Comparison of ENCODE assay signal across 16 cellular contexts in genomic region chr2:45974762-45975408, GRCh38.
A peak's percentile ranks its signal among the peaks of the same experiment; 100 is the strongest.
DNase-seq lines count a peak whose midpoint lies in the region; ATAC-seq and TF ChIP-seq lines count a peak whose summit lies in the region.
"Had no signal": no experiment of that assay in that cellular context is flagged by ENCODE, and none has a peak within 500 bp of the region (broad histone marks: within the 10 kb centered on the region; RNA-seq: fewer than 3 reads in every experiment).

No MANE protein-coding gene starts in this region.

- H3K4me3 ChIP-seq in GM12865 (ENCODE audit: low read depth, low read length) = no peak overlapping the region
- H3K4me3 ChIP-seq in CD8-positive, alpha-beta T cell (ENCODE audit: low read depth, low read length) = no peak overlapping the region
- H3K4me3 ChIP-seq: MG63, pancreas had no signal

- H3K27me3 ChIP-seq in CD8-positive, alpha-beta T cell (ENCODE audit: insufficient read depth, low read length) = no peaks in the 10 kb centered on the region
- H3K27me3 ChIP-seq: MG63, pancreas had no signal

- H3K27me3 Mint-ChIP-seq in CD8-positive, alpha-beta T cell (ENCODE audit: low read depth) = no peaks in the 10 kb centered on the region
- H3K27me3 Mint-ChIP-seq: T-cell had no signal

- no peak overlapping the region for H3K4me3 Mint-ChIP-seq in CD8-positive, alpha-beta T cell
- H3K4me3 Mint-ChIP-seq: immature natural killer cell, T-cell had no signal

- H3K9me3 ChIP-seq in CD8-positive, alpha-beta T cell (ENCODE audit: low read length) = no peaks in the 10 kb centered on the region
- H3K9me3 ChIP-seq: MG63, pancreas had no signal

- no peak overlapping the region for H3K27ac ChIP-seq in CD8-positive, alpha-beta T cell (ENCODE audit: low read depth, low read length)
- H3K27ac ChIP-seq: pancreas had no signal

- H3K4me1 ChIP-seq in CD8-positive, alpha-beta T cell (ENCODE audit: insufficient read depth, low read length) = no peaks in the 10 kb centered on the region
- H3K4me1 ChIP-seq: pancreas had no signal

- DNase-seq in GM12865 (ENCODE audit: low read depth) = peak; percentile 66
- no peak for DNase-seq in putamen (ENCODE audit: low spot score)
- DNase-seq in stimulated activated CD4-positive, alpha-beta T cell treated with anti-CD3 and anti-CD28 coated beads, Interleukin-2, amount 100 ng/mL, for 24 hours = no peak
- DNase-seq in CD8-positive, alpha-beta T cell = no peak
- DNase-seq in NCI-H774 (lab: John Stamatoyannopoulos, UW) = no peak
- DNase-seq: activated CD4-positive, alpha-beta T cell treated with anti-CD3 and anti-CD28 coated beads, Interleukin-2, amount 50 U/mL, for 4 hours; activated effector memory CD4-positive, alpha-beta T cell treated with Interleukin-2 at 50 U/mL for 16 hours; foreskin fibroblast; GOT3; immature natural killer cell; MG63; pancreas; T-cell had no signal

- ATAC-seq in GM19351 (IDR thresholded peaks at IDR 0.05; ENCODE audit: unreplicated experiment) = peak; percentile 77
- peak; percentile 53 for ATAC-seq in HG02763 (IDR thresholded peaks at IDR 0.05; ENCODE audit: unreplicated experiment)
- ATAC-seq in HG03520 (IDR thresholded peaks at IDR 0.05; ENCODE audit: unreplicated experiment) = peak; percentile 58
- ATAC-seq in CD8-positive, alpha-beta T cell = no peak
- ATAC-seq: T-cell had no signal

- CTCF ChIA-PET in CD8-positive, alpha-beta T cell (lab: Charles Lee) = interaction anchor here (1.3 kb wide), 1 partner anchor 19 kb away, joined by 3 read pairs; no protein-coding TSS in a partner anchor

- peaks cover 6% of the 10 kb centered on the region for H3K36me3 Mint-ChIP-seq in CD8-positive, alpha-beta T cell

- TF ChIP-seq CTCF in GM12865 (IDR thresholded peaks at IDR 0.05; ENCODE audit: insufficient read depth, low read depth, low read length, missing control alignments) = no peak
- no peak for TF ChIP-seq CTCF in CD8-positive, alpha-beta T cell (IDR thresholded peaks at IDR 0.05)

- intact Hi-C loops in CD8-positive, alpha-beta T cell (cut with DNase I, micrococcal nuclease) = no loop called here

- no peak overlapping the region for H3K27ac Mint-ChIP-seq in CD8-positive, alpha-beta T cell
- H3K27ac Mint-ChIP-seq: immature natural killer cell, T-cell had no signal

- H3K9me3 Mint-ChIP-seq in CD8-positive, alpha-beta T cell = no peaks in the 10 kb centered on the region
- H3K9me3 Mint-ChIP-seq: immature natural killer cell, T-cell had no signal

- H3K36me3 ChIP-seq in CD8-positive, alpha-beta T cell (ENCODE audit: insufficient read depth, low read length) = no peaks in the 10 kb centered on the region
- H3K36me3 ChIP-seq: pancreas had no signal

- H3K4me1 Mint-ChIP-seq in CD8-positive, alpha-beta T cell (ENCODE audit: low read depth) = no peaks in the 10 kb centered on the region

- POLR2A ChIA-PET in CD8-positive, alpha-beta T cell (lab: Charles Lee) = no interaction called here
